Comparison of ENCODE assay signal across 1 cellular context in genomic region chr22:20399866-20400605, GRCh38.
TF ChIP-seq lines count a peak whose summit lies in the region.

No MANE protein-coding gene starts in this region.

TF ChIP-seq in K562, 482 proteins besides CTCF, POLR2A, EP300 and RAD21:
- no peak for TF ChIP-seq EWSR1 (IDR thresholded peaks at IDR 0.05; ENCODE audit: borderline replicate concordance, low read depth, partially characterized antibody)
- TF ChIP-seq HNRNPK (IDR thresholded peaks at IDR 0.05; ENCODE audit: low read depth, low read length, poor library complexity, severe bottlenecking): no peak
- no peak for TF ChIP-seq KAT2B (IDR thresholded peaks at IDR 0.05; ENCODE audit: low read depth, low read length)
- no peak for TF ChIP-seq NUFIP1 (IDR thresholded peaks at IDR 0.05; ENCODE audit: partially characterized antibody)
- TF ChIP-seq FOXK2 (conservative IDR thresholded peaks at IDR 0.05 in 1 of 2, IDR thresholded peaks at IDR 0.05 in 1 of 2; ENCODE audit: low read depth in 2 of 2): no peak
- no peak for TF ChIP-seq THAP12 (CRISPR knock-in tag; IDR thresholded peaks at IDR 0.05)
- TF ChIP-seq MAFF (IDR thresholded peaks at IDR 0.05; ENCODE audit: low read length): no peak
- no peak for TF ChIP-seq RREB1 (CRISPR knock-in tag; IDR thresholded peaks at IDR 0.05)
- TF ChIP-seq MEF2D (tag; conservative IDR thresholded peaks at IDR 0.05; ENCODE audit: low read depth): no peak
- no peak for TF ChIP-seq ZNF134 (CRISPR knock-in tag; conservative IDR thresholded peaks at IDR 0.05)
- TF ChIP-seq NR4A1 (CRISPR knock-in tag; IDR thresholded peaks at IDR 0.05): no peak
- TF ChIP-seq NR4A1 (tag; IDR thresholded peaks at IDR 0.05): no peak
- no peak for TF ChIP-seq SIX5 (IDR thresholded peaks at IDR 0.05; ENCODE audit: borderline replicate concordance in 1 of 2, insufficient read depth in 1 of 2, low read depth in 1 of 2, low read length in 2 of 2)
- no peak for TF ChIP-seq ZNF239 (CRISPR knock-in tag; IDR thresholded peaks at IDR 0.05)
- 0 out of 2 replicates have a peak, but pooled peaks have one; percentile 13 for TF ChIP-seq ZNF512 (tag; IDR thresholded peaks at IDR 0.05)
- TF ChIP-seq TBL1XR1 (IDR thresholded peaks at IDR 0.05; ENCODE audit: low read length in 2 of 2): no peak
- TF ChIP-seq HMGN3 (IDR thresholded peaks at IDR 0.05; ENCODE audit: borderline replicate concordance, extremely low read depth, insufficient read length, low read depth, low read length): no peak
- no peak for TF ChIP-seq RBBP5 (IDR thresholded peaks at IDR 0.05; ENCODE audit: borderline replicate concordance, insufficient read depth, low read length, poor library complexity, severe bottlenecking)
- no peak for TF ChIP-seq GABPB2 (CRISPR knock-in tag; conservative IDR thresholded peaks at IDR 0.05)
- no peak for TF ChIP-seq GTF2B (IDR thresholded peaks at IDR 0.05; ENCODE audit: extremely low read depth, insufficient read length)
- no peak for TF ChIP-seq ZNF232 (CRISPR knock-in tag; IDR thresholded peaks at IDR 0.05)
- no peak for TF ChIP-seq ETV1 (tag; conservative IDR thresholded peaks at IDR 0.05; ENCODE audit: low read depth)
- TF ChIP-seq SNAPC5 (CRISPR knock-in tag; IDR thresholded peaks at IDR 0.05): 0 out of 2 replicates have a peak, but pooled peaks have one; percentile 27
- no peak for TF ChIP-seq POLR2G (IDR thresholded peaks at IDR 0.05; ENCODE audit: low read depth, low read length)
- TF ChIP-seq TSC22D4 (tag; IDR thresholded peaks at IDR 0.05): no peak
- TF ChIP-seq HIVEP1 (CRISPR knock-in tag; IDR thresholded peaks at IDR 0.05): 0 out of 2 replicates have a peak, but pooled peaks have one; percentile 30
- no peak for TF ChIP-seq NFYB (IDR thresholded peaks at IDR 0.05; ENCODE audit: extremely low read depth, insufficient read length)
- no peak for TF ChIP-seq RBM39 (optimal IDR thresholded peaks at IDR 0.05; ENCODE audit: low read depth, low read length)
- no peak for TF ChIP-seq THRAP3 (IDR thresholded peaks at IDR 0.05; ENCODE audit: borderline replicate concordance)
- TF ChIP-seq PBX2 (CRISPR knock-in tag; IDR thresholded peaks at IDR 0.05; ENCODE audit: low read depth): 0 out of 2 replicates have a peak, but pooled peaks have one; percentile 3
- TF ChIP-seq PBX2 (tag; conservative IDR thresholded peaks at IDR 0.05; ENCODE audit: low read depth): no peak
- no peak for TF ChIP-seq CBX2 (IDR thresholded peaks at IDR 0.05; ENCODE audit: insufficient read depth, low read length, poor library complexity, severe bottlenecking)
